8 cellular contexts compared by ENCODE assay signal in genomic region chr22:32836286-32836859, GRCh38. TPM values are rescaled to one million over a fixed set of nuclear protein-coding genes. Genes with fewer than 3 reads are reported as not detected.
DNase-seq lines count a peak whose midpoint lies in the region; ATAC-seq, FAIRE-seq and TF ChIP-seq lines count a peak whose summit lies in the region.

No MANE protein-coding gene starts in this region.

- POLR2A ChIA-PET in IMR-90 (lab: Charles Lee; ENCODE audit: unreplicated experiment), result no interaction called here

- no peak for DNase-seq in D721Med (ENCODE audit: insufficient read length, low spot score)
- DNase-seq in IMR-90, result peak; percentile 22
- peak; percentile 35 to 39 for DNase-seq in cardiac fibroblast (ENCODE audit: low read depth in 2 of 2)
- no peak for DNase-seq in osteoblast (ENCODE audit: insufficient read length, low spot score, missing footprints)
- no peak for DNase-seq in SHP77 treated with DMSO at 0.1 percent for 48 hours (lab: John Stamatoyannopoulos, UW)
- DNase-seq in T-helper 17 cell, result no peak
- DNase-seq in stimulated activated naive CD4-positive, alpha-beta T cell treated with Interleukin-2 at 50 U/mL for 16 hours (lab: John Stamatoyannopoulos, UW), result no peak

- peaks cover 42% of the 10 kb centered on the region for H3K27me3 Mint-ChIP-seq in T-helper 17 cell

- no peak overlapping the region for H3K56ac ChIP-seq in IMR-90 (ENCODE audit: extremely low read depth, insufficient read depth, low read length)

- intact Hi-C loops in IMR-90 (cut with micrococcal nuclease), result no loop called here

- no peak for TF ChIP-seq POLR2A in IMR-90 (IDR thresholded peaks at IDR 0.05; ENCODE audit: low read depth, low read length)

- in situ Hi-C loops in IMR-90 (cut with MboI; ENCODE audit: low sequenced_read_pairs), result no loop called here

- H3K79me2 ChIP-seq in osteoblast (ENCODE audit: insufficient read depth, low read length), result peaks cover 90% of the 10 kb centered on the region

- dilution Hi-C loops in IMR-90 (cut with HindIII; ENCODE audit: low sequenced_read_pairs, unreplicated experiment), result no loop called here

- CTCF ChIA-PET in IMR-90 (lab: Yijun Ruan, JAX), result interaction anchor here (1.5 kb wide), 1 partner anchor 13 kb away, joined by 5 read pairs; no protein-coding TSS in a partner anchor

- H3K4me3 ChIP-seq in IMR-90 (ENCODE audit: insufficient read depth, low read depth, low read length) (no peak overlapping the region), cardiac fibroblast (replicated peaks in 1 of 2; ENCODE audit: low read depth in 2 of 2, low read length in 2 of 2) (no peak overlapping the region), osteoblast (ENCODE audit: insufficient read depth, low read length) (no peak overlapping the region)

- ATAC-seq in IMR-90 (ENCODE audit: low read depth) (peak; percentile 30; the same call in 1 of the 2 replicates), T-helper 17 cell (no peak), GM21529 (IDR thresholded peaks at IDR 0.05; ENCODE audit: unreplicated experiment) (no peak)

- H3K27me3 ChIP-seq in IMR-90 (ENCODE audit: control insufficient read depth, insufficient read depth, low read length) (no peaks in the 10 kb centered on the region), osteoblast (ENCODE audit: insufficient read depth, low read length) (no peaks in the 10 kb centered on the region)

- peaks cover 6% of the 10 kb centered on the region; the same call in 1 of the 2 replicates for H3K4me1 ChIP-seq in IMR-90 (ENCODE audit: control insufficient read depth, insufficient read depth, low read length)
- peaks cover 12% of the 10 kb centered on the region for H3K4me1 ChIP-seq in osteoblast (ENCODE audit: insufficient read depth, low read length)

- peak overlapping the region; percentile 31 for H2AK9ac ChIP-seq in IMR-90 (replicated peaks; ENCODE audit: low read depth, low read length, poor library complexity)

- no peak overlapping the region for H3K27ac Mint-ChIP-seq in T-helper 17 cell

- no peak overlapping the region for H2BK5ac ChIP-seq in IMR-90 (ENCODE audit: low read depth, low read length, poor library complexity, severe bottlenecking)

- H3K4ac ChIP-seq in IMR-90 (ENCODE audit: low read depth, low read length), result no peak overlapping the region

- no peak overlapping the region for H2AK5ac ChIP-seq in IMR-90 (ENCODE audit: low read depth, low read length)

- peaks cover 6% of the 10 kb centered on the region for H3K4me1 Mint-ChIP-seq in T-helper 17 cell

- H2BK120ac ChIP-seq in IMR-90 (ENCODE audit: low read depth, low read length), result no peak overlapping the region

- no peak overlapping the region for H4K8ac ChIP-seq in IMR-90 (ENCODE audit: low read depth in 2 of 2, low read length in 2 of 2)

- no peaks in the 10 kb centered on the region for H3K36me3 Mint-ChIP-seq in T-helper 17 cell (ENCODE audit: low read depth)

- H3K36me3 ChIP-seq in IMR-90 (ENCODE audit: control insufficient read depth, insufficient read depth, low read length) (peaks cover 68% of the 10 kb centered on the region), osteoblast (ENCODE audit: insufficient read depth, low read length) (peaks cover 76% of the 10 kb centered on the region)

- FAIRE-seq in D721Med (lab: Jason Lieb, UNC), result no peak

- no peak overlapping the region for H2BK15ac ChIP-seq in IMR-90 (ENCODE audit: low read depth, low read length)

- BruUV-seq in IMR-90 (replicated peaks; lab: Mats Ljungman, UMichigan), result no TSS peak

- H3K9ac ChIP-seq in IMR-90 (ENCODE audit: low read depth, low read length), result no peak overlapping the region

- H2AFZ ChIP-seq in IMR-90 (replicated peaks; ENCODE audit: low read length, poor library complexity), result no peak overlapping the region
- no peak overlapping the region for H2AFZ ChIP-seq in osteoblast (ENCODE audit: low read length)

- H4K20me1 ChIP-seq in IMR-90 (ENCODE audit: insufficient read depth, low read length), result peaks cover 98% of the 10 kb centered on the region
- peaks cover 90% of the 10 kb centered on the region for H4K20me1 ChIP-seq in osteoblast (ENCODE audit: insufficient read depth, low read length)

- H3K4me2 ChIP-seq in IMR-90 (ENCODE audit: low read depth, low read length) (no peak overlapping the region), osteoblast (ENCODE audit: insufficient read depth, low read length) (no peak overlapping the region)

- H3K9me3 ChIP-seq in IMR-90 (ENCODE audit: control insufficient read depth, insufficient read depth, low read length) (no peaks in the 10 kb centered on the region), osteoblast (ENCODE audit: low read depth, low read length) (no peaks in the 10 kb centered on the region), T-helper 17 cell (ENCODE audit: control insufficient read depth, low read length, poor library complexity, severe bottlenecking) (no peaks in the 10 kb centered on the region)

- no peak overlapping the region for H3K4me3 Mint-ChIP-seq in T-helper 17 cell

- no peak overlapping the region for H3K18ac ChIP-seq in IMR-90 (ENCODE audit: low read depth, low read length)

- H4K91ac ChIP-seq in IMR-90 (ENCODE audit: insufficient read depth, low read depth, low read length), result no peak overlapping the region

- peaks cover 23% of the 10 kb centered on the region for H3K9me1 ChIP-seq in IMR-90 (ENCODE audit: insufficient read depth, low read length)

- peaks cover 50 to 94% of the 10 kb centered on the region in 2 experiments for H3K79me1 ChIP-seq in IMR-90 (ENCODE audit: low read depth in 1 of 2, low read length in 2 of 2)

- H3K14ac ChIP-seq in IMR-90 (replicated peaks; ENCODE audit: low read depth, low read length), result no peak overlapping the region

- peak; percentile 13; the same call in 1 of the 2 replicates for TF ChIP-seq RAD21 in IMR-90 (IDR thresholded peaks at IDR 0.05; ENCODE audit: low read length)

- H4K5ac ChIP-seq in IMR-90 (ENCODE audit: low read depth, low read length), result no peak overlapping the region

- H3K27ac ChIP-seq in IMR-90 (ENCODE audit: insufficient read depth, low read length) (no peak overlapping the region), osteoblast (ENCODE audit: low read depth, low read length) (peak overlapping the region; percentile 35)

- TF ChIP-seq CTCF in D721Med (IDR thresholded peaks at IDR 0.05; ENCODE audit: insufficient read depth, missing control alignments), result peak; percentile 30
- TF ChIP-seq CTCF in IMR-90 (conservative IDR thresholded peaks at IDR 0.05; ENCODE audit: low read depth, low read length), result peak; percentile 49
- TF ChIP-seq CTCF in cardiac fibroblast (IDR thresholded peaks at IDR 0.05; ENCODE audit: low read depth, low read length), result peak; percentile 57
- TF ChIP-seq CTCF in osteoblast (IDR thresholded peaks at IDR 0.05; ENCODE audit: extremely low read depth, low read depth, low read length), result peak; percentile 58

- no peak overlapping the region for H3K23ac ChIP-seq in IMR-90 (ENCODE audit: low read depth, low read length)

- H2BK20ac ChIP-seq in IMR-90 (ENCODE audit: low read depth, low read length), result no peak overlapping the region

- no CpG with 5 or more reads among the region's 5 CpGs for WGBS in IMR-90 (ENCODE audit: extremely low coverage in 2 of 2, insufficient read length in 1 of 2), 2 experiments

TF ChIP-seq in IMR-90, 13 proteins besides CTCF, POLR2A, EP300 and RAD21:
- TF ChIP-seq MAZ (IDR thresholded peaks at IDR 0.05; ENCODE audit: borderline replicate concordance, low read depth, low read length), result no peak
- no peak for TF ChIP-seq FOS (IDR thresholded peaks at IDR 0.05; ENCODE audit: low read depth, low read length)
- TF ChIP-seq MXI1 (IDR thresholded peaks at IDR 0.05; ENCODE audit: borderline replicate concordance, low read depth, low read length), result no peak

RNA-seq across cellular contexts. Expression of gene TIMP3, which starts 34.9 kb away (rescaled TPM):
- total RNA-seq in IMR-90 (2012; rRNA removed) (98.8 and 108 TPM in 2 replicates), osteoblast (1,020 and 1,293 TPM in 2 replicates), T-helper 17 cell (under 1 TPM in 1 of 2 donors, not detected in 1; 0.26 TPM)
- polyA plus RNA-seq in IMR-90 (2012; rRNA removed), result 173 and 179 TPM in 2 replicates
- 114 and 148 TPM in 2 replicates for polyA plus RNA-seq in IMR-90 (2012; cell fraction: cytosol; rRNA removed)
- 70.7 and 131 TPM in 2 replicates for polyA plus RNA-seq in IMR-90 (2012; cell fraction: nucleus; rRNA removed; ENCODE audit: low replicate concordance)

Comparison
In these comparisons a context has a peak if more than half of its experiments do, and no peak if none do; other contexts are left out.
1. DNase-seq: peak in IMR-90 (single experiment) and cardiac fibroblast (2 of 2); none in D721Med (single experiment), osteoblast (single experiment), SHP77 treated with DMSO at 0.1 percent for 48 hours (single experiment), T-helper 17 cell (0 of 3) and stimulated activated naive CD4-positive, alpha-beta T cell treated with Interleukin-2 at 50 U/mL for 16 hours (single experiment).
2. RNA of gene TIMP3, which starts 34.9 kb away (total RNA-seq): 1,020 to 1,293 TPM in osteoblast and 98.8 to 108 TPM in IMR-90; 0.26 TPM in T-helper 17 cell; every median in the first group is over 10 times any median in the second.
3. Peak in every context shown above with its lines, with median percentiles within 50 percentile points of each other: CTCF ChIP-seq.